9 cellular contexts compared by ENCODE assay signal in genomic region chr13:87677334-87678234, GRCh38. TPM values are rescaled to one million over a fixed set of nuclear protein-coding genes. Genes with fewer than 3 reads are reported as not detected.
DNase-seq lines count a peak whose midpoint lies in the region; ATAC-seq and TF ChIP-seq lines count a peak whose summit lies in the region.
"Had no signal": no experiment of that assay in that cellular context is flagged by ENCODE, and none has a peak within 500 bp of the region (broad histone marks: within the 10 kb centered on the region; RNA-seq: fewer than 3 reads in every experiment).

No MANE protein-coding gene starts in this region.

- peak; percentile 7 for DNase-seq in Daoy (ENCODE audit: low read depth)
- peak; percentile 13 for DNase-seq in NCI-H2107 treated with DMSO at 0.1 percent for 48 hours (lab: John Stamatoyannopoulos, UW; ENCODE audit: unreplicated experiment)
- DNase-seq in astrocyte of the spinal cord (ENCODE audit: low read depth, low spot score), result peak; percentile 27
- no peak for DNase-seq in left lobe of liver (ENCODE audit: low spot score)
- no peak for DNase-seq in testis
- no peak for DNase-seq in NCI-H446 treated with DMSO at 0.1 percent for 48 hours (lab: John Stamatoyannopoulos, UW)
- no peak for DNase-seq in DMS79 (lab: John Stamatoyannopoulos, UW)
- no peak for DNase-seq in NCI-H82 (lab: John Stamatoyannopoulos, UW)

- no peaks in the 10 kb centered on the region for H3K27me3 ChIP-seq in testis

- in situ Hi-C loops in astrocyte of the spinal cord (cut with HindIII; ENCODE audit: low sequenced_read_pairs), result no loop called here

- ATAC-seq in left lobe of liver, result peak; percentile 56

- H3K4me3 ChIP-seq in astrocyte of the spinal cord (ENCODE audit: low read depth, low read length) (peak overlapping the region; percentile 40), testis (peak overlapping the region; percentile 35 to 40)

- intact Hi-C loops in testis (cut with DNase I; ENCODE audit: low total_unique reads), result no loop called here

- no peak overlapping the region for H3K27ac ChIP-seq in testis
- H3K27ac ChIP-seq: adrenal gland had no signal

- 5 to 6% methylated on average over 25 to 72 of the region's 72 CpGs for WGBS in testis, 2 donors

- H3K36me3 ChIP-seq in testis (ENCODE audit: low read depth, missing control alignments), result no peaks in the 10 kb centered on the region
- H3K36me3 ChIP-seq: adrenal gland had no signal

- H3K4me1 ChIP-seq in testis, result no peaks in the 10 kb centered on the region

- no peak for TF ChIP-seq POLR2A in testis (IDR thresholded peaks at IDR 0.05)

- H3K9me3 ChIP-seq in testis, result no peaks in the 10 kb centered on the region
- H3K9me3 ChIP-seq: adrenal gland had no signal

- no peak for TF ChIP-seq CTCF in astrocyte of the spinal cord (IDR thresholded peaks at IDR 0.05; ENCODE audit: low read depth, low read length)
- no peak for TF ChIP-seq CTCF in testis (IDR thresholded peaks at IDR 0.05)

RNA-seq across cellular contexts. Expression of gene SLITRK5, which starts 6.4 kb away (rescaled TPM):
- total RNA-seq in Daoy (2014; rRNA removed; shearing (Covaris generic)), result under 0.01 TPM in 1 of 2 replicates, not detected in the other
- 0.03 TPM for total RNA-seq in left lobe of liver
- under 1 TPM; 0.31 TPM for total RNA-seq in testis
- polyA plus RNA-seq in testis (ENCODE audit: insufficient read depth, low read depth, low replicate concordance), result 0.24 TPM

Comparison
In these comparisons a context has a peak if more than half of its experiments do, and no peak if none do; other contexts are left out.
1. DNase-seq: peak in Daoy (single experiment), NCI-H2107 treated with DMSO at 0.1 percent for 48 hours (single experiment) and astrocyte of the spinal cord (single experiment); none in left lobe of liver (single experiment), testis (single experiment), NCI-H446 treated with DMSO at 0.1 percent for 48 hours (single experiment), DMS79 (single experiment) and NCI-H82 (single experiment).